ENCODE assay signal across 9 cellular contexts in the genomic region with DNA sequence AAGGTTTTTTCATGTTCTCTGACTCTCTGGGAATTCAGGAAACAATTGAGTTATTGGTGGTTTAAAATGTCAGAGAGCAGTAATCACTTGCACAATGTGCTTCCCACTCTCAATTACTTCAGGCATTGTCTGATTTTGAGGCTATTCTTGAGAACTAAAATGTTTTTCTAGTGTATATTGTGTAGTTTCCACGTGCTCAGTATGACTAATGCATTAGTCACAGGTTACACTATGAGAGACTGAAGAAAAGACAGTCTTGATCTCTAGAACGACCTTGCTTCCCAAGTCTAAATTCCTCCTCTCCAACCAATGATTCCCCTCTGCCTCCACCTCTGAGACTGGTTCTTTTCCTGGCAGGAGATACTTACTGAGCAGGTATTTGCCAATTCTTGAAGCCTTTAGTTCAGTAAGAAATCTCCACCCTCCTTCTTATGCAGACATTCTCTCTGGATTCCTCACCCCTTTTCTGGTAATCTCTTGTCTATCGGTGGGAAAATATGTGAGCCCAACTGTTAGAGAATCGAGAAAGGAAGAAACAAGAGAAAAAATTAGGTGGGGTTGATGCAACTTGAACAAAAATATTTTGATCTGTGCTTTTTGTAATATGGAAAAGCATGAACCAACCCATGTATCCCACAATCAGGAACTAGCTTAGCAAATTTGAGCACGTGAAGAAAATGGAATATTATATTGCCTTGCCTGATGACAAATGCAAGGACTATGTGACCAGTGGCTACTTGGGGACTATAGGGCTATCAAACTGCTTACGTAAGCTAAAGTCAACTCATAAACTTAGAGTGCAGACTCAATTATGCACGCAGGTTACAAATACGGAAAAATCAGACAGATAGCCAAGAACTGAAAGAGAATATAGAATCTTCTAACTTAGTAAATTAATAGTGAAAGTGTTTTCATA.
DNase-seq lines count a peak whose midpoint lies in the region; ATAC-seq and TF ChIP-seq lines count a peak whose summit lies in the region.
"Had no signal": no experiment of that assay in that cellular context is flagged by ENCODE, and none has a peak within 500 bp of the region (broad histone marks: within the 10 kb centered on the region; RNA-seq: fewer than 3 reads in every experiment).

No MANE protein-coding gene starts in this region.

- peaks cover 53% of the 10 kb centered on the region for H3K4me1 Mint-ChIP-seq in activated T-cell treated with anti-CD3 and anti-CD28 coated beads, Interleukin-2, amount 50 U/mL, for 72 hours (ENCODE audit: low read depth)

- H3K9ac ChIP-seq in iPS-15b (ENCODE audit: low read depth, low read length) = peak overlapping the region; percentile 47

- peaks cover 3 to 4% of the 10 kb centered on the region in 2 donors for H3K36me3 Mint-ChIP-seq in activated T-cell treated with anti-CD3 and anti-CD28 coated beads, Interleukin-2, amount 50 U/mL, for 72 hours (ENCODE audit: insufficient read depth in 2 of 2)

- H3K9me3 Mint-ChIP-seq in activated T-cell treated with anti-CD3 and anti-CD28 coated beads, Interleukin-2, amount 50 U/mL, for 72 hours = peaks cover 5 to 7% of the 10 kb centered on the region in 2 donors

- H3K27ac ChIP-seq in upper lobe of right lung = no peak overlapping the region
- H3K27ac ChIP-seq: gastrocnemius medialis had no signal

- peak; percentile 98 for ATAC-seq in activated T-cell treated with anti-CD3 and anti-CD28 coated beads, Interleukin-2, amount 50 U/mL, for 72 hours (replicated peaks in 1 of 2)
- peak; percentile 80 for ATAC-seq in upper lobe of right lung
- no peak for ATAC-seq in HG03025 (IDR thresholded peaks at IDR 0.05; ENCODE audit: low FRiP score, unreplicated experiment)
- ATAC-seq in GM19351 (IDR thresholded peaks at IDR 0.05; ENCODE audit: unreplicated experiment) = no peak
- no peak for ATAC-seq in left lobe of liver

- H3K36me3 ChIP-seq in iPS-15b (ENCODE audit: control insufficient read depth, insufficient read depth, low read length) = no peaks in the 10 kb centered on the region
- H3K36me3 ChIP-seq in upper lobe of right lung = no peaks in the 10 kb centered on the region
- H3K36me3 ChIP-seq: gastrocnemius medialis had no signal

- intact Hi-C loops in upper lobe of right lung (cut with DNase I) = no loop called here

- H3K4me1 ChIP-seq in iPS-15b (ENCODE audit: control insufficient read depth, insufficient read depth, low read length) (no peaks in the 10 kb centered on the region), upper lobe of right lung (no peaks in the 10 kb centered on the region)
- H3K4me1 ChIP-seq: gastrocnemius medialis had no signal

- H3K4me3 ChIP-seq in iPS-15b (ENCODE audit: low read depth, low read length) (no peak overlapping the region), upper lobe of right lung (no peak overlapping the region)
- H3K4me3 ChIP-seq: gastrocnemius medialis had no signal

- H3K27me3 ChIP-seq in iPS-15b (ENCODE audit: control insufficient read depth, insufficient read depth, low read length) = no peaks in the 10 kb centered on the region
- H3K27me3 ChIP-seq in upper lobe of right lung = no peaks in the 10 kb centered on the region
- H3K27me3 ChIP-seq: gastrocnemius medialis had no signal

- peak; percentile 75 for DNase-seq in AG09319 (ENCODE audit: extremely low read depth, low read depth)
- peak; percentile 15 for DNase-seq in HK-2 (ENCODE audit: unreplicated experiment)
- peak in 1 of 2 donors; percentile 13 for DNase-seq in activated T-cell treated with anti-CD3 and anti-CD28 coated beads, Interleukin-2, amount 50 U/mL, for 72 hours
- DNase-seq in upper lobe of right lung = no peak
- no peak for DNase-seq in left lobe of liver (ENCODE audit: low spot score)
- DNase-seq: gastrocnemius medialis had no signal

- TF ChIP-seq CTCF in AG09319 (IDR thresholded peaks at IDR 0.05; ENCODE audit: low read depth, low read length) (no peak), upper lobe of right lung (IDR thresholded peaks at IDR 0.05) (no peak)

- peaks cover 4% of the 10 kb centered on the region for H3K9me3 ChIP-seq in iPS-15b (ENCODE audit: control insufficient read depth, insufficient read depth, low read length)
- H3K9me3 ChIP-seq in upper lobe of right lung = no peaks in the 10 kb centered on the region
- H3K9me3 ChIP-seq: gastrocnemius medialis had no signal

- H3K27ac Mint-ChIP-seq in activated T-cell treated with anti-CD3 and anti-CD28 coated beads, Interleukin-2, amount 50 U/mL, for 72 hours = peak overlapping the region; percentile 53

- peak overlapping the region; percentile 16 to 64 for H3K4me3 Mint-ChIP-seq in activated T-cell treated with anti-CD3 and anti-CD28 coated beads, Interleukin-2, amount 50 U/mL, for 72 hours

- H3K27me3 Mint-ChIP-seq in activated T-cell treated with anti-CD3 and anti-CD28 coated beads, Interleukin-2, amount 50 U/mL, for 72 hours (ENCODE audit: low read depth) = no peaks in the 10 kb centered on the region

Comparison
In these comparisons a context has a peak if more than half of its experiments do, and no peak if none do; other contexts are left out.
1. DNase-seq: peak in AG09319 (single experiment) and HK-2 (single experiment); none in upper lobe of right lung (single experiment) and left lobe of liver (single experiment).
2. ATAC-seq: peak in activated T-cell treated with anti-CD3 and anti-CD28 coated beads, Interleukin-2, amount 50 U/mL, for 72 hours (2 of 2) and upper lobe of right lung (single experiment); none in HG03025 (single experiment), GM19351 (single experiment) and left lobe of liver (single experiment).